In genomic region chr5:116084231-116084630, GRCh38 we compare ENCODE assay signal across 8 cellular contexts. TPM values are rescaled to one million over a fixed set of nuclear protein-coding genes. Genes with fewer than 3 reads are reported as not detected.
DNase-seq lines count a peak whose midpoint lies in the region; ATAC-seq and TF ChIP-seq lines count a peak whose summit lies in the region.

No MANE protein-coding gene starts in this region.

- in situ Hi-C loops in HAP-1 (cut with MboI; ENCODE audit: low sequenced_read_pairs) = no loop called here

- H3K27me3 ChIP-seq in HAP-1 (ENCODE audit: low read depth) = no peaks in the 10 kb centered on the region
- no peaks in the 10 kb centered on the region for H3K27me3 ChIP-seq in neutrophil

- TF ChIP-seq CTCF in LNCaP clone FGC (IDR thresholded peaks at IDR 0.05; ENCODE audit: control insufficient read depth, extremely low read depth, insufficient read depth) (no peak), neutrophil (IDR thresholded peaks at IDR 0.05) (no peak)

- H3K36me3 ChIP-seq in HAP-1 (replicated peaks) (no peaks in the 10 kb centered on the region), neutrophil (peaks cover 4% of the 10 kb centered on the region)

- peak overlapping the region; percentile 62 for H3K4me3 ChIP-seq in HAP-1
- peak overlapping the region; percentile 88 for H3K4me3 ChIP-seq in LNCaP clone FGC (ENCODE audit: low read depth, low read length)
- H3K4me3 ChIP-seq in neutrophil (ENCODE audit: low read depth in 1 of 2, low read length in 1 of 2) = peak overlapping the region; percentile 82 to 92

- no peaks in the 10 kb centered on the region for H3K9me3 Mint-ChIP-seq in activated CD8-positive, alpha-beta memory T cell treated with anti-CD3 and anti-CD28 coated beads, Interleukin-2, amount 10 ng/mL, durations not matched to agents 7 days and 5 days (ENCODE audit: low read depth)

- no peak overlapping the region for H3K27ac ChIP-seq in neutrophil

- peak overlapping the region; percentile 87 for H3K4me3 Mint-ChIP-seq in activated CD8-positive, alpha-beta memory T cell treated with anti-CD3 and anti-CD28 coated beads, Interleukin-2, amount 10 ng/mL, durations not matched to agents 7 days and 5 days

- H3K9me3 ChIP-seq in HAP-1 = no peaks in the 10 kb centered on the region
- no peaks in the 10 kb centered on the region for H3K9me3 ChIP-seq in neutrophil

- DNase-seq in DMS153 (lab: John Stamatoyannopoulos, UW) (peak; percentile 7), DMS153 treated with DMSO at 0.1 percent for 48 hours (lab: John Stamatoyannopoulos, UW; ENCODE audit: unreplicated experiment) (no peak), HAP-1 (ENCODE audit: low spot score in 2 of 2) (peak in 1 of 2 experiments; percentile 22), LNCaP clone FGC (ENCODE audit: low read depth) (no peak), fibroblast of the conjunctiva (ENCODE audit: low read depth) (peak; percentile 1), mesenteric fat pad (ENCODE audit: low spot score) (no peak)
- peak; percentile 63 for DNase-seq in activated CD8-positive, alpha-beta memory T cell treated with anti-CD3 and anti-CD28 coated beads, Interleukin-2, amount 10 ng/mL, durations not matched to agents 7 days and 5 days

- H3K27ac Mint-ChIP-seq in activated CD8-positive, alpha-beta memory T cell treated with anti-CD3 and anti-CD28 coated beads, Interleukin-2, amount 10 ng/mL, durations not matched to agents 7 days and 5 days = peak overlapping the region; percentile 95

- H3K4me1 ChIP-seq in HAP-1 (peaks cover 10% of the 10 kb centered on the region), neutrophil (ENCODE audit: control insufficient read depth in 1 of 2, insufficient read depth in 1 of 2, low read depth in 1 of 2, low read length in 1 of 2) (peaks cover 13 to 15% of the 10 kb centered on the region in 2 experiments)

- peak; percentile 48 for ATAC-seq in activated CD8-positive, alpha-beta memory T cell treated with anti-CD3 and anti-CD28 coated beads, Interleukin-2, amount 10 ng/mL, durations not matched to agents 7 days and 5 days

- peaks cover 23% of the 10 kb centered on the region for H3K36me3 Mint-ChIP-seq in activated CD8-positive, alpha-beta memory T cell treated with anti-CD3 and anti-CD28 coated beads, Interleukin-2, amount 10 ng/mL, durations not matched to agents 7 days and 5 days

- CTCF ChIA-PET in activated CD8-positive, alpha-beta memory T cell treated with anti-CD3 and anti-CD28 coated beads, Interleukin-2, amount 10 ng/mL, durations not matched to agents 7 days and 5 days (lab: Charles Lee) = interaction anchor here (1.2 kb wide), 1 partner anchor 241 kb away, joined by 4 read pairs; no protein-coding TSS in a partner anchor

- peaks cover 36% of the 10 kb centered on the region for H3K4me1 Mint-ChIP-seq in activated CD8-positive, alpha-beta memory T cell treated with anti-CD3 and anti-CD28 coated beads, Interleukin-2, amount 10 ng/mL, durations not matched to agents 7 days and 5 days

- H3K27me3 Mint-ChIP-seq in activated CD8-positive, alpha-beta memory T cell treated with anti-CD3 and anti-CD28 coated beads, Interleukin-2, amount 10 ng/mL, durations not matched to agents 7 days and 5 days = no peaks in the 10 kb centered on the region

RNA-seq across cellular contexts. Expression of gene COMMD10, which starts 0.6 kb away (rescaled TPM):
- 10 to 100 TPM; 18.3 to 25.3 TPM for total RNA-seq in activated CD8-positive, alpha-beta memory T cell treated with anti-CD3 and anti-CD28 coated beads, Interleukin-2, amount 10 ng/mL, durations not matched to agents 7 days and 5 days
- 33.2 TPM for total RNA-seq in mesenteric fat pad

RNA-seq across cellular contexts. Expression of gene ARL14EPL, which starts 52.0 kb away (rescaled TPM):
- under 1 TPM in 1 of 2 experiments, not detected in 1; 0.12 TPM for total RNA-seq in activated CD8-positive, alpha-beta memory T cell treated with anti-CD3 and anti-CD28 coated beads, Interleukin-2, amount 10 ng/mL, durations not matched to agents 7 days and 5 days
- not detected for total RNA-seq in mesenteric fat pad

Comparison
In these comparisons a context has a peak if more than half of its experiments do, and no peak if none do; other contexts are left out.
1. DNase-seq: peak in DMS153 (single experiment), activated CD8-positive, alpha-beta memory T cell treated with anti-CD3 and anti-CD28 coated beads, Interleukin-2, amount 10 ng/mL, durations not matched to agents 7 days and 5 days (single experiment) and fibroblast of the conjunctiva (single experiment); none in DMS153 treated with DMSO at 0.1 percent for 48 hours (single experiment), LNCaP clone FGC (single experiment) and mesenteric fat pad (single experiment).
2. Peak in every context shown above with its lines, with median percentiles within 50 percentile points of each other: H3K4me3 ChIP-seq.